In genomic region chr1:104780470-104781078, GRCh38 we compare ENCODE assay signal across 9 cellular contexts.
A peak's percentile ranks its signal among the peaks of the same experiment; 100 is the strongest.
DNase-seq lines count a peak whose midpoint lies in the region; ATAC-seq and TF ChIP-seq lines count a peak whose summit lies in the region.
"Had no signal": no experiment of that assay in that cellular context is flagged by ENCODE, and none has a peak within 500 bp of the region (broad histone marks: within the 10 kb centered on the region; RNA-seq: fewer than 3 reads in every experiment).

No MANE protein-coding gene starts in this region.

- H3K4me1 Mint-ChIP-seq in nephron progenitor cell, result no peaks in the 10 kb centered on the region

- no peak overlapping the region for H3K4me3 Mint-ChIP-seq in nephron progenitor cell
- H3K4me3 Mint-ChIP-seq: stimulated activated naive CD8-positive, alpha-beta T cell treated with anti-CD3 and anti-CD28 coated beads, Interleukin-15, Interleukin-2, amounts not matched to agents 100 ng/mL and 50 ng/mL, for 24 hours had no signal

- no peaks in the 10 kb centered on the region for H3K9me3 ChIP-seq in A673 (ENCODE audit: low read depth, low read length, poor library complexity, severe bottlenecking)

- POLR2A ChIA-PET in A673 (lab: Charles Lee; ENCODE audit: low non-redundant PET), result no interaction called here

- no peak overlapping the region for H3K27ac ChIP-seq in A673 (ENCODE audit: low read depth, low read length, poor library complexity, severe bottlenecking)
- H3K27ac ChIP-seq in coronary artery, result no peak overlapping the region

- H3K27me3 Mint-ChIP-seq in nephron progenitor cell (ENCODE audit: low read depth, poor library complexity), result no peaks in the 10 kb centered on the region
- H3K27me3 Mint-ChIP-seq: stimulated activated naive CD8-positive, alpha-beta T cell treated with anti-CD3 and anti-CD28 coated beads, Interleukin-15, Interleukin-2, amounts not matched to agents 100 ng/mL and 50 ng/mL, for 24 hours had no signal

- no TSS peak for BruUV-seq in A673 (replicated peaks; lab: Mats Ljungman, UMichigan)

- CTCF ChIA-PET in A673 (lab: Charles Lee), result no interaction called here

- no peak overlapping the region for H3K4me3 ChIP-seq in A673 (ENCODE audit: low read depth, low read length, poor library complexity, severe bottlenecking)
- no peak overlapping the region for H3K4me3 ChIP-seq in coronary artery

- no peaks in the 10 kb centered on the region for H3K4me1 ChIP-seq in A673 (ENCODE audit: insufficient read depth, low read length, poor library complexity, severe bottlenecking)

- ATAC-seq in HG03280 (IDR thresholded peaks at IDR 0.05; ENCODE audit: unreplicated experiment) (peak; percentile 63), GM21619 (IDR thresholded peaks at IDR 0.05; ENCODE audit: unreplicated experiment) (no peak)

- intact Hi-C loops in A673 (cut with micrococcal nuclease; ENCODE audit: unreplicated experiment), result loop anchor here (1.0 to 2.0 kb wide), 2 partner anchors 248 to 1012 kb away; no protein-coding TSS in a partner anchor

- peak; percentile 65 for DNase-seq in A673 (ENCODE audit: low spot score)
- DNase-seq in GM13976 (ENCODE audit: low spot score), result peak; percentile 60
- peak; percentile 73 for DNase-seq in NCI-H748 treated with DMSO at 0.1 percent for 48 hours (lab: John Stamatoyannopoulos, UW)
- no peak for DNase-seq in coronary artery (ENCODE audit: low spot score)
- peak; percentile 26 for DNase-seq in nephron progenitor cell
- DNase-seq in HK-2 (ENCODE audit: unreplicated experiment), result no peak

- in situ Hi-C loops in GM13976 (cut with MboI; ENCODE audit: low sequenced_read_pairs, unreplicated experiment), result loop anchor here (25.0 kb wide), 1 partner anchor 1007 kb away; no protein-coding TSS in a partner anchor

- no peak overlapping the region for H3K27ac Mint-ChIP-seq in nephron progenitor cell
- H3K27ac Mint-ChIP-seq: stimulated activated naive CD8-positive, alpha-beta T cell treated with anti-CD3 and anti-CD28 coated beads, Interleukin-15, Interleukin-2, amounts not matched to agents 100 ng/mL and 50 ng/mL, for 24 hours had no signal

- no peaks in the 10 kb centered on the region for H3K36me3 Mint-ChIP-seq in nephron progenitor cell (ENCODE audit: low read depth)

- peaks cover 5% of the 10 kb centered on the region for H3K9me3 Mint-ChIP-seq in nephron progenitor cell
- H3K9me3 Mint-ChIP-seq: stimulated activated naive CD8-positive, alpha-beta T cell treated with anti-CD3 and anti-CD28 coated beads, Interleukin-15, Interleukin-2, amounts not matched to agents 100 ng/mL and 50 ng/mL, for 24 hours had no signal

- peak; percentile 83 for TF ChIP-seq CTCF in A673 (conservative IDR thresholded peaks at IDR 0.05; ENCODE audit: low read depth, low read length)
- peak; percentile 64 for TF ChIP-seq CTCF in GM13976 (IDR thresholded peaks at IDR 0.05; ENCODE audit: borderline replicate concordance, control extremely low read depth, extremely low read depth, insufficient read depth, missing control alignments)
- peak; percentile 49 for TF ChIP-seq CTCF in coronary artery (IDR thresholded peaks at IDR 0.05)
- peak; percentile 85 for TF ChIP-seq CTCF in nephron progenitor cell (IDR thresholded peaks at IDR 0.05)

- no peaks in the 10 kb centered on the region for H3K36me3 ChIP-seq in A673 (ENCODE audit: insufficient read depth, low read length, poor library complexity, severe bottlenecking)

- no peaks in the 10 kb centered on the region for H3K27me3 ChIP-seq in A673 (replicated peaks; ENCODE audit: insufficient read depth, low read depth, low read length, poor library complexity)

Comparison
In these comparisons a context has a peak if more than half of its experiments do, and no peak if none do; other contexts are left out.
1. DNase-seq: peak in A673 (single experiment), GM13976 (single experiment), NCI-H748 treated with DMSO at 0.1 percent for 48 hours (single experiment) and nephron progenitor cell (single experiment); none in coronary artery (single experiment) and HK-2 (single experiment).
2. Peak in every context shown above with its lines, with median percentiles within 50 percentile points of each other: CTCF ChIP-seq.